In the genomic region with DNA sequence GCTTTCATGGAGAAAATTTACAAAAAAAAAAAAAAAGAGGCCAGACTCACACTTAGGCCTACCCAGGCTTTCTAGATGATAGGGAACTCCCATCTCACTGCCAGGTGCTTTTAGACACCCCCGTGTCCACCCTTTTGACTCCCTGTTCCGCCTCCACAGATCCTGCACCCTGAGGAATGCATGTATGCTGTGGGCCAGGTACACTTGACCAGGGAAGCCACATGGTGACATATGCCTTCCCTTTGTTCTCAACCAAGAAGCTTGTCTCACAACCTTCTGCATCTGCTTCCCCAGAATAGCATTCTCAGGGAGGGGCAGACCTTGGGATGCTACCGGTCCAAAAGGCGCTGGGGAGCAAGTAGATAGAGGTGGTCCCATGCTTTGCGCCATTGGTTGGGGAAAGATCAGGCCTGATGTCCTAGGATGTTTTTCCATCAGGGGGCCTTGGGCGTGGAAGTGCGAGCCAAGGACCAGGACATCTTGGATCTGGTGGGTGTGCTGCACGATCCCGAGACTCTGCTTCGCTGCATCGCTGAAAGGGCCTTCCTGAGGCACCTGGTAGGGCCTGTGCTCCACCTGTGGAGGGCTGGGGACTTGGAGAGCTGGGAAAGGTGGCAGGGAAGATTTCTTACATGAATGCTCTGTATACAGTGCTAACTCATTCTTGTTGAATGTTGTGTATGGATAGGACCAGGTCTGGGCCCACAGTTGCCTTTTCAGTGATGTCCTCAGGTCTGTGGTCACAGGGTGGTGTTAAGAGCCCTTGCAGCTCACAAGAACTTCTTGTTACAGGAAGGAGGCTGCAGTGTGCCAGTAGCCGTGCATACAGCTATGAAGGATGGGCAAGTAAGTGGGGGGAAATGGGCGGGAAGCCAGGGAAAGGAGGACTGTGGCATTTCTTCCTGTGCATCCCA, we compare ENCODE assay signal across 10 cellular contexts. TPM values are rescaled to one million over a fixed set of nuclear protein-coding genes. Genes with fewer than 3 reads are reported as not detected.
A peak's percentile ranks its signal among the peaks of the same experiment; 100 is the strongest.
DNase-seq lines count a peak whose midpoint lies in the region; ATAC-seq and TF ChIP-seq lines count a peak whose summit lies in the region.
"Had no signal": no experiment of that assay in that cellular context is flagged by ENCODE, and none has a peak within 500 bp of the region (broad histone marks: within the 10 kb centered on the region; RNA-seq: fewer than 3 reads in every experiment).

No MANE protein-coding gene starts in this region.

- peaks cover 44% of the 10 kb centered on the region for H3K36me3 Mint-ChIP-seq in activated T-helper 1 cell treated with anti-CD3 and anti-CD28 coated beads, Interleukin-12 subunit alpha, Interleukin-12 subunit beta, Interleukin-2, Interleukin-4 antibody, amounts not matched to agents 30 ng/mL and 10 ng/mL and 1 ng/mL, durations not matched to agents 14 hours and 24 hours and 36 hours (ENCODE audit: low read depth)

- peaks cover 14% of the 10 kb centered on the region for H3K4me1 ChIP-seq in mesodermal cell (ENCODE audit: control insufficient read depth, insufficient read depth, low read length, poor library complexity, severe bottlenecking)
- H3K4me1 ChIP-seq in ovary (ENCODE audit: insufficient read depth): peaks cover 2% of the 10 kb centered on the region

- WGBS in mesodermal cell (ENCODE audit: insufficient coverage in 2 of 2), 2 experiments: 88 to 92% methylated on average over 11 to 12 of the region's 13 CpGs
- WGBS in ovary, 3 donors: 79 to 84% (median 80%) methylated on average over 13 of the region's 13 CpGs

- H3K27me3 ChIP-seq in ovary: no peaks in the 10 kb centered on the region

- TF ChIP-seq CTCF in ovary (IDR thresholded peaks at IDR 0.05): no peak

- H3K27me3 Mint-ChIP-seq in activated T-helper 1 cell treated with anti-CD3 and anti-CD28 coated beads, Interleukin-12 subunit alpha, Interleukin-12 subunit beta, Interleukin-2, Interleukin-4 antibody, amounts not matched to agents 30 ng/mL and 10 ng/mL and 1 ng/mL, durations not matched to agents 14 hours and 24 hours and 36 hours (ENCODE audit: insufficient read depth): peaks cover 4% of the 10 kb centered on the region

- H3K4me3 ChIP-seq in mesodermal cell (ENCODE audit: extremely low read depth, insufficient read depth, low read length, poor library complexity, severe bottlenecking) (peak overlapping the region; percentile 88), ovary (no peak overlapping the region)

- TF ChIP-seq EP300 in ovary (IDR thresholded peaks at IDR 0.05): no peak

- H3K36me3 ChIP-seq in mesodermal cell (ENCODE audit: control insufficient read depth, insufficient read depth, low read length): peaks cover 47% of the 10 kb centered on the region
- H3K36me3 ChIP-seq in ovary: no peaks in the 10 kb centered on the region

- H3K9me3 Mint-ChIP-seq in activated T-helper 1 cell treated with anti-CD3 and anti-CD28 coated beads, Interleukin-12 subunit alpha, Interleukin-12 subunit beta, Interleukin-2, Interleukin-4 antibody, amounts not matched to agents 30 ng/mL and 10 ng/mL and 1 ng/mL, durations not matched to agents 14 hours and 24 hours and 36 hours: no peaks in the 10 kb centered on the region

- no peak for TF ChIP-seq POLR2A in ovary (IDR thresholded peaks at IDR 0.05)

- peak overlapping the region; percentile 11 for H3K27ac Mint-ChIP-seq in activated T-helper 1 cell treated with anti-CD3 and anti-CD28 coated beads, Interleukin-12 subunit alpha, Interleukin-12 subunit beta, Interleukin-2, Interleukin-4 antibody, amounts not matched to agents 30 ng/mL and 10 ng/mL and 1 ng/mL, durations not matched to agents 14 hours and 24 hours and 36 hours

- H3K27ac ChIP-seq in mesodermal cell (ENCODE audit: low read depth, low read length, severe bottlenecking): peak overlapping the region; percentile 16
- H3K27ac ChIP-seq in ovary: no peak overlapping the region

- H3K4me3 Mint-ChIP-seq in activated T-helper 1 cell treated with anti-CD3 and anti-CD28 coated beads, Interleukin-12 subunit alpha, Interleukin-12 subunit beta, Interleukin-2, Interleukin-4 antibody, amounts not matched to agents 30 ng/mL and 10 ng/mL and 1 ng/mL, durations not matched to agents 14 hours and 24 hours and 36 hours: peak overlapping the region; percentile 92

- intact Hi-C loops in activated T-helper 1 cell treated with anti-CD3 and anti-CD28 coated beads, Interleukin-12 subunit alpha, Interleukin-12 subunit beta, Interleukin-2, Interleukin-4 antibody, amounts not matched to agents 30 ng/mL and 10 ng/mL and 1 ng/mL, durations not matched to agents 14 hours and 24 hours and 36 hours (cut with micrococcal nuclease): no loop called here
- intact Hi-C loops in ovary (cut with DNase I): loop anchor here in 2 of 4 donors (5.0 to 10.0 kb wide), 2 partner anchors 105 to 243 kb away; a partner anchor contains a TSS
- intact Hi-C loops in left colon (cut with DNase I, micrococcal nuclease): no loop called here

- DNase-seq in DMS79 treated with DMSO at 0.1 percent for 48 hours (lab: John Stamatoyannopoulos, UW): peak; percentile 59
- peak; percentile 32 for DNase-seq in HT1080 (ENCODE audit: low read depth)
- no peak for DNase-seq in activated T-helper 1 cell treated with anti-CD3 and anti-CD28 coated beads, Interleukin-12 subunit alpha, Interleukin-12 subunit beta, Interleukin-2, Interleukin-4 antibody, amounts not matched to agents 30 ng/mL and 10 ng/mL and 1 ng/mL, durations not matched to agents 14 hours and 24 hours and 36 hours (ENCODE audit: low spot score)
- no peak for DNase-seq in ovary
- no peak for DNase-seq in NCI-H1694 treated with DMSO at 0.1 percent for 48 hours (lab: John Stamatoyannopoulos, UW)
- no peak for DNase-seq in left colon
- no peak for DNase-seq in NCI-H510A (lab: John Stamatoyannopoulos, UW)
- DNase-seq: stimulated activated CD4-positive, alpha-beta T cell treated with anti-CD3 and anti-CD28 coated beads, Interleukin-12 subunit alpha, Interleukin-12 subunit beta, amount 100 ng/mL, for 4 hours; SW 1271 had no signal

- no peak for ATAC-seq in left colon

- no peaks in the 10 kb centered on the region for H3K9me3 ChIP-seq in mesodermal cell (ENCODE audit: control insufficient read depth, low read length)
- no peaks in the 10 kb centered on the region for H3K9me3 ChIP-seq in ovary

- H3K4me1 Mint-ChIP-seq in activated T-helper 1 cell treated with anti-CD3 and anti-CD28 coated beads, Interleukin-12 subunit alpha, Interleukin-12 subunit beta, Interleukin-2, Interleukin-4 antibody, amounts not matched to agents 30 ng/mL and 10 ng/mL and 1 ng/mL, durations not matched to agents 14 hours and 24 hours and 36 hours (ENCODE audit: low read depth): peaks cover 67% of the 10 kb centered on the region

RNA-seq across cellular contexts. Expression of a gene that starts 7.5 kb away (rescaled TPM):
- 6.1 and 9.3 TPM in 2 replicates for total RNA-seq in HT1080 (2014; rRNA removed; shearing (Covaris generic))
- polyA plus RNA-seq in HT1080 (2015; cell fraction: cytosol; rRNA removed): 46.0 and 56.4 TPM in 2 replicates
- polyA plus RNA-seq in HT1080 (2015; cell fraction: nucleus; rRNA removed): 60.3 and 62.5 TPM in 2 replicates
- total RNA-seq in activated T-helper 1 cell treated with anti-CD3 and anti-CD28 coated beads, Interleukin-12 subunit alpha, Interleukin-12 subunit beta, Interleukin-2, Interleukin-4 antibody, amounts not matched to agents 30 ng/mL and 10 ng/mL and 1 ng/mL, durations not matched to agents 14 hours and 24 hours and 36 hours: 55.0 and 55.6 TPM in 2 replicates
- 38.2 TPM for polyA plus RNA-seq in mesodermal cell (2013, experiment 1 of 2)
- polyA plus RNA-seq in mesodermal cell (2013, experiment 2 of 2): 29.3 TPM
- total RNA-seq in ovary (10 to 100 TPM in 2 of 7 donors, 1 to 10 TPM in 5; 1.1 to 19.4 (median 8.7) TPM), left colon (10 to 100 TPM; 16.1 to 26.1 TPM)
- polyA plus RNA-seq in ovary: 1 to 10 TPM; 4.6 to 7.6 TPM

RNA-seq across cellular contexts. Expression of a gene that starts 9.4 kb away (rescaled TPM):
- 35.0 and 46.0 TPM in 2 replicates for total RNA-seq in HT1080 (2014; rRNA removed; shearing (Covaris generic))
- 55.0 and 55.4 TPM in 2 replicates for polyA plus RNA-seq in HT1080 (2015; cell fraction: cytosol; rRNA removed)
- 182 and 229 TPM in 2 replicates for polyA plus RNA-seq in HT1080 (2015; cell fraction: nucleus; rRNA removed)
- total RNA-seq in activated T-helper 1 cell treated with anti-CD3 and anti-CD28 coated beads, Interleukin-12 subunit alpha, Interleukin-12 subunit beta, Interleukin-2, Interleukin-4 antibody, amounts not matched to agents 30 ng/mL and 10 ng/mL and 1 ng/mL, durations not matched to agents 14 hours and 24 hours and 36 hours: 81.8 and 84.4 TPM in 2 replicates
- 53.6 TPM for polyA plus RNA-seq in mesodermal cell (2013, experiment 1 of 2)
- polyA plus RNA-seq in mesodermal cell (2013, experiment 2 of 2): 43.7 TPM
- total RNA-seq in ovary (10 to 100 TPM; 14.1 to 31.3 (median 24.4) TPM), left colon (10 to 100 TPM; 32.4 to 50.3 TPM)
- 10 to 100 TPM; 18.3 to 61.4 TPM for polyA plus RNA-seq in ovary

RNA-seq across cellular contexts. Expression of a gene that starts 14.9 kb away (rescaled TPM):
- total RNA-seq in HT1080 (2014; rRNA removed; shearing (Covaris generic)): 17.2 and 17.8 TPM in 2 replicates
- 15.2 and 17.2 TPM in 2 replicates for polyA plus RNA-seq in HT1080 (2015; cell fraction: cytosol; rRNA removed)
- polyA plus RNA-seq in HT1080 (2015; cell fraction: nucleus; rRNA removed): 27.0 and 30.1 TPM in 2 replicates
- 35.7 and 38.2 TPM in 2 replicates for total RNA-seq in activated T-helper 1 cell treated with anti-CD3 and anti-CD28 coated beads, Interleukin-12 subunit alpha, Interleukin-12 subunit beta, Interleukin-2, Interleukin-4 antibody, amounts not matched to agents 30 ng/mL and 10 ng/mL and 1 ng/mL, durations not matched to agents 14 hours and 24 hours and 36 hours
- 9.9 TPM for polyA plus RNA-seq in mesodermal cell (2013, experiment 1 of 2)
- polyA plus RNA-seq in mesodermal cell (2013, experiment 2 of 2): 8.1 TPM
- 10 to 100 TPM in 1 of 7 donors, 1 to 10 TPM in 6; 4.4 to 13.6 (median 8.8) TPM for total RNA-seq in ovary
- 1 to 10 TPM; 2.8 to 5.5 TPM for polyA plus RNA-seq in ovary
- 10 to 100 TPM; 26.6 to 43.7 TPM for total RNA-seq in left colon

RNA-seq across cellular contexts. Expression of a gene that starts 24.6 kb away (rescaled TPM):
- total RNA-seq in HT1080 (2014; rRNA removed; shearing (Covaris generic)): 24.9 and 29.0 TPM in 2 replicates
- 10.4 and 10.7 TPM in 2 replicates for polyA plus RNA-seq in HT1080 (2015; cell fraction: cytosol; rRNA removed)
- 32.2 and 35.1 TPM in 2 replicates for polyA plus RNA-seq in HT1080 (2015; cell fraction: nucleus; rRNA removed)
- total RNA-seq in activated T-helper 1 cell treated with anti-CD3 and anti-CD28 coated beads, Interleukin-12 subunit alpha, Interleukin-12 subunit beta, Interleukin-2, Interleukin-4 antibody, amounts not matched to agents 30 ng/mL and 10 ng/mL and 1 ng/mL, durations not matched to agents 14 hours and 24 hours and 36 hours: 23.5 and 24.0 TPM in 2 replicates
- 35.2 TPM for polyA plus RNA-seq in mesodermal cell (2013, experiment 1 of 2)
- 27.8 TPM for polyA plus RNA-seq in mesodermal cell (2013, experiment 2 of 2)
- total RNA-seq in ovary: 10 to 100 TPM; 24.3 to 45.0 (median 34.9) TPM
- 10 to 100 TPM; 40.1 to 47.8 TPM for polyA plus RNA-seq in ovary
- 10 to 100 TPM; 20.7 to 24.1 TPM for total RNA-seq in left colon

RNA-seq across cellular contexts. Expression of a gene that starts 29.2 kb away (rescaled TPM):
- total RNA-seq in HT1080 (2014; rRNA removed; shearing (Covaris generic)): 17.9 and 18.2 TPM in 2 replicates
- polyA plus RNA-seq in HT1080 (2015; cell fraction: cytosol; rRNA removed): 9.3 and 10.1 TPM in 2 replicates
- polyA plus RNA-seq in HT1080 (2015; cell fraction: nucleus; rRNA removed): 44.6 and 47.3 TPM in 2 replicates
- total RNA-seq in activated T-helper 1 cell treated with anti-CD3 and anti-CD28 coated beads, Interleukin-12 subunit alpha, Interleukin-12 subunit beta, Interleukin-2, Interleukin-4 antibody, amounts not matched to agents 30 ng/mL and 10 ng/mL and 1 ng/mL, durations not matched to agents 14 hours and 24 hours and 36 hours: 31.2 and 35.2 TPM in 2 replicates
- 28.5 TPM for polyA plus RNA-seq in mesodermal cell (2013, experiment 1 of 2)
- 24.6 TPM for polyA plus RNA-seq in mesodermal cell (2013, experiment 2 of 2)
- total RNA-seq in ovary: 10 to 100 TPM; 15.2 to 27.9 (median 22.8) TPM
- polyA plus RNA-seq in ovary: 10 to 100 TPM; 17.5 to 20.4 TPM
- total RNA-seq in left colon: 10 to 100 TPM; 34.9 to 35.7 TPM

Comparison
In these comparisons a context has a peak if more than half of its experiments do, and no peak if none do; other contexts are left out.
1. DNase-seq: peak in DMS79 treated with DMSO at 0.1 percent for 48 hours (single experiment) and HT1080 (single experiment); none in activated T-helper 1 cell treated with anti-CD3 and anti-CD28 coated beads, Interleukin-12 subunit alpha, Interleukin-12 subunit beta, Interleukin-2, Interleukin-4 antibody, amounts not matched to agents 30 ng/mL and 10 ng/mL and 1 ng/mL, durations not matched to agents 14 hours and 24 hours and 36 hours (single experiment), ovary (0 of 5), NCI-H1694 treated with DMSO at 0.1 percent for 48 hours (single experiment), left colon (0 of 2) and NCI-H510A (single experiment).